8 cellular contexts compared by ENCODE assay signal in genomic region chr10:53624722-53625121, GRCh38.
"Had no signal": no experiment of that assay in that cellular context is flagged by ENCODE, and none has a peak within 500 bp of the region (broad histone marks: within the 10 kb centered on the region; RNA-seq: fewer than 3 reads in every experiment).

No MANE protein-coding gene starts in this region.

- H3K4me2 ChIP-seq: GM23338 had no signal

- H3K4me1 ChIP-seq: HAP-1 had no signal

- H3K9me3 Mint-ChIP-seq: GM23338 had no signal

- H3K9me3 ChIP-seq: HAP-1 had no signal

- DNase-seq: H7, HFFc6, IMR-90 had no signal

- H2AFZ ChIP-seq: GM23338 had no signal

- H3K4me3 ChIP-seq: GM23338, HAP-1, K562 had no signal

- H3K4me1 Mint-ChIP-seq: GM23338 had no signal

- H3K4me3 Mint-ChIP-seq: GM23338, HFFc6 had no signal

- H3K36me3 ChIP-seq: HAP-1 had no signal

- H3K27ac Mint-ChIP-seq: GM23338, HFFc6 had no signal

- ATAC-seq: GM23338, HCT116, K562 had no signal

- FAIRE-seq: HTR-8/SVneo, K562 had no signal
